ENCODE assay signal across 27 cellular contexts in genomic region chr7:1219516-1219915, GRCh38. TPM values are rescaled to one million over a fixed set of nuclear protein-coding genes. Genes with fewer than 3 reads are reported as not detected.
"Had no signal": no experiment of that assay in that cellular context is flagged by ENCODE, and none has a peak within 500 bp of the region (broad histone marks: within the 10 kb centered on the region; RNA-seq: fewer than 3 reads in every experiment).

No MANE protein-coding gene starts in this region.

- H3K36me3 ChIP-seq: brain microvascular endothelial cell, left ventricle myocardium inferior, transverse colon, vagina had no signal

- ATAC-seq: activated naive CD8-positive, alpha-beta T cell treated with anti-CD3 and anti-CD28 coated beads, Interleukin-2, amount 50 U/mL, for 24 hours; psoas muscle had no signal

- H3K4me3 ChIP-seq: left ventricle myocardium inferior, psoas muscle, transverse colon, vagina had no signal

- H3K4me1 ChIP-seq: psoas muscle had no signal

- H3K9me3 Mint-ChIP-seq: activated CD4-positive, alpha-beta memory T cell treated with anti-CD3 and anti-CD28 coated beads for 36 hours; activated T-helper 2 cell treated with anti-CD3 and anti-CD28 coated beads, Interferon-gamma antibody, Interleukin-2, Interleukin-4, amounts not matched to agents 10 μg/mL and 5 μg/mL and 100 μg/mL, durations not matched to agents 14 hours and 24 hours and 36 hours; stimulated activated naive CD8-positive, alpha-beta T cell treated with anti-CD3 and anti-CD28 coated beads, Interleukin-15, Interleukin-2, amounts not matched to agents 100 ng/mL and 50 ng/mL, for 24 hours; T-helper 2 cell treated with Interferon-gamma antibody and Interleukin-4, amounts not matched to agents 5 μg/mL and 100 μg/mL, for 36 hours had no signal

- H3K36me3 Mint-ChIP-seq: activated CD4-positive, alpha-beta memory T cell treated with anti-CD3 and anti-CD28 coated beads for 36 hours had no signal

- DNase-seq: activated CD4-positive, alpha-beta memory T cell treated with anti-CD3 and anti-CD28 coated beads for 36 hours; activated CD4-positive, alpha-beta T cell treated with anti-CD3 and anti-CD28 coated beads for 4 hours; activated naive CD4-positive, alpha-beta T cell treated with Interleukin-2 at 50 U/mL for 16 hours; activated naive CD8-positive, alpha-beta T cell treated with anti-CD3 and anti-CD28 coated beads, Interleukin-2, amount 50 U/mL, for 24 hours; activated T-cell treated with anti-CD3 and anti-CD28 coated beads, Interleukin-2, amount 50 U/mL, for 1 hour; aorta; brain microvascular endothelial cell; central memory CD4-positive, alpha-beta T cell; erythroblast; foreskin melanocyte; glutamatergic neuron; hypothalamus; left ventricle myocardium inferior; mammary epithelial cell; midbrain; psoas muscle; right cardiac atrium; small intestine; stimulated activated CD4-positive, alpha-beta T cell treated with anti-CD3 and anti-CD28 coated beads, Interleukin-15, amount 100 ng/mL, for 24 hours; stimulated activated CD4-positive, alpha-beta T cell treated with anti-CD3 and anti-CD28 coated beads, Interleukin-2, amount 100 ng/mL, for 48 hours; transverse colon had no signal

- H3K27ac ChIP-seq: brain microvascular endothelial cell, left ventricle myocardium inferior, psoas muscle, transverse colon, vagina had no signal

- H3K4me3 Mint-ChIP-seq: activated CD4-positive, alpha-beta memory T cell treated with anti-CD3 and anti-CD28 coated beads for 36 hours; activated naive CD8-positive, alpha-beta T cell treated with anti-CD3 and anti-CD28 coated beads, Interleukin-2, amount 50 U/mL, for 24 hours; nephron; stimulated activated naive CD8-positive, alpha-beta T cell treated with anti-CD3 and anti-CD28 coated beads, Interleukin-15, Interleukin-2, amounts not matched to agents 100 ng/mL and 50 ng/mL, for 24 hours; T-helper 2 cell treated with Interferon-gamma antibody and Interleukin-4, amounts not matched to agents 5 μg/mL and 100 μg/mL, for 36 hours had no signal

- H3K27ac Mint-ChIP-seq: activated CD4-positive, alpha-beta memory T cell treated with anti-CD3 and anti-CD28 coated beads for 36 hours; activated naive CD8-positive, alpha-beta T cell treated with anti-CD3 and anti-CD28 coated beads, Interleukin-2, amount 50 U/mL, for 24 hours; activated T-helper 2 cell treated with anti-CD3 and anti-CD28 coated beads, Interferon-gamma antibody, Interleukin-2, Interleukin-4, amounts not matched to agents 10 μg/mL and 5 μg/mL and 100 μg/mL, durations not matched to agents 14 hours and 24 hours and 36 hours; stimulated activated naive CD8-positive, alpha-beta T cell treated with anti-CD3 and anti-CD28 coated beads, Interleukin-15, Interleukin-2, amounts not matched to agents 100 ng/mL and 50 ng/mL, for 24 hours; T-helper 2 cell treated with Interferon-gamma antibody and Interleukin-4, amounts not matched to agents 5 μg/mL and 100 μg/mL, for 36 hours had no signal

- H3K9me3 ChIP-seq: psoas muscle, transverse colon, vagina had no signal

RNA-seq across cellular contexts. Expression of gene UNCX, which starts 13.2 kb away (rescaled TPM):
- total RNA-seq: activated CD4-positive, alpha-beta memory T cell treated with anti-CD3 and anti-CD28 coated beads for 36 hours; activated T-helper 2 cell treated with anti-CD3 and anti-CD28 coated beads, Interferon-gamma antibody, Interleukin-2, Interleukin-4, amounts not matched to agents 10 μg/mL and 5 μg/mL and 100 μg/mL, durations not matched to agents 14 hours and 24 hours and 36 hours; aorta; left ventricle myocardium inferior; mammary epithelial cell; omental fat pad; psoas muscle; right cardiac atrium; transverse colon; vagina had no signal
- polyA plus RNA-seq: aorta, mammary epithelial cell, psoas muscle, right cardiac atrium, small intestine had no signal
